In genomic region chr3:100993309-100993708, GRCh38 we compare ENCODE assay signal across 9 cellular contexts. TPM values are rescaled to one million over a fixed set of nuclear protein-coding genes. Genes with fewer than 3 reads are reported as not detected.
DNase-seq lines count a peak whose midpoint lies in the region; ATAC-seq and TF ChIP-seq lines count a peak whose summit lies in the region.
"Had no signal": no experiment of that assay in that cellular context is flagged by ENCODE, and none has a peak within 500 bp of the region (broad histone marks: within the 10 kb centered on the region; RNA-seq: fewer than 3 reads in every experiment).

TSS of gene ABI3BP (minus strand) at chr3:100993421. CDS start at chr3:100993384, 37 bp downstream.

- H3K9me3 ChIP-seq in PC-3 (ENCODE audit: low read length) = no peaks in the 10 kb centered on the region
- no peaks in the 10 kb centered on the region for H3K9me3 ChIP-seq in vagina

- no peaks in the 10 kb centered on the region for H3K36me3 Mint-ChIP-seq in activated CD8-positive, alpha-beta memory T cell treated with anti-CD3 and anti-CD28 coated beads, Interleukin-2, amount 10 ng/mL, durations not matched to agents 7 days and 5 days

- H3K9ac ChIP-seq in PC-3 (ENCODE audit: low read length) = peak within 1 kb of the TSS; percentile 33

- H3K27ac Mint-ChIP-seq in activated CD8-positive, alpha-beta memory T cell treated with anti-CD3 and anti-CD28 coated beads, Interleukin-2, amount 10 ng/mL, durations not matched to agents 7 days and 5 days = no peak within 1 kb of the TSS

- H3K79me2 ChIP-seq in PC-3 (ENCODE audit: low read length) = peaks cover 16% of the 10 kb centered on the region

- CTCF ChIA-PET in PC-3 (lab: Charles Lee) = interaction anchor here (0.7 to 1.5 kb wide), 3 partner anchors 169 to 220 kb away, joined by 4 to 7 read pairs (median 5); no protein-coding TSS in a partner anchor
- CTCF ChIA-PET in activated CD8-positive, alpha-beta memory T cell treated with anti-CD3 and anti-CD28 coated beads, Interleukin-2, amount 10 ng/mL, durations not matched to agents 7 days and 5 days (lab: Charles Lee) = interaction anchor here (1.2 kb wide), 1 partner anchor 10 kb away, joined by 3 read pairs; no protein-coding TSS in a partner anchor

- peak within 1 kb of the TSS; percentile 80 for H3K4me2 ChIP-seq in PC-3 (ENCODE audit: low read length)

- no peaks in the 10 kb centered on the region for H4K20me1 ChIP-seq in PC-3 (ENCODE audit: low read length)

- H3K36me3 ChIP-seq in PC-3 (ENCODE audit: low read depth, low read length) (no peaks in the 10 kb centered on the region), vagina (no peaks in the 10 kb centered on the region)

- no peaks in the 10 kb centered on the region for H3K9me3 Mint-ChIP-seq in activated CD8-positive, alpha-beta memory T cell treated with anti-CD3 and anti-CD28 coated beads, Interleukin-2, amount 10 ng/mL, durations not matched to agents 7 days and 5 days (ENCODE audit: low read depth)
- H3K9me3 Mint-ChIP-seq: central memory CD8-positive, alpha-beta T cell had no signal

- peak within 1 kb of the TSS; percentile 66 for H3K4me3 ChIP-seq in PC-3 (ENCODE audit: low read length)
- H3K4me3 ChIP-seq in vagina = peak within 1 kb of the TSS; percentile 50 to 52

- no peaks in the 10 kb centered on the region for H3K4me1 Mint-ChIP-seq in activated CD8-positive, alpha-beta memory T cell treated with anti-CD3 and anti-CD28 coated beads, Interleukin-2, amount 10 ng/mL, durations not matched to agents 7 days and 5 days
- H3K4me1 Mint-ChIP-seq: central memory CD8-positive, alpha-beta T cell had no signal

- TF ChIP-seq CTCF in PC-3 (conservative IDR thresholded peaks at IDR 0.05; ENCODE audit: low read depth, low read length) (no peak), vagina (IDR thresholded peaks at IDR 0.05) (no peak)

- ATAC-seq in PC-3 (peak; percentile 89), GM18502 (IDR thresholded peaks at IDR 0.05; ENCODE audit: poor library complexity, unreplicated experiment) (no peak)
- ATAC-seq in activated CD8-positive, alpha-beta memory T cell treated with anti-CD3 and anti-CD28 coated beads, Interleukin-2, amount 10 ng/mL, durations not matched to agents 7 days and 5 days = no peak

- peak; percentile 4 for DNase-seq in CD1c-positive myeloid dendritic cell (ENCODE audit: extremely low spot score)
- DNase-seq in PC-3 = peak; percentile 84
- peak; percentile 22 for DNase-seq in epithelial cell of prostate (ENCODE audit: low read depth, low spot score)
- DNase-seq in mucosa of gallbladder (ENCODE audit: low spot score) = peak; percentile 82
- DNase-seq in vagina (ENCODE audit: extremely low spot score in 2 of 2) = no peak
- no peak for DNase-seq in DMS79 treated with DMSO at 0.1 percent for 48 hours (lab: John Stamatoyannopoulos, UW)
- no peak for DNase-seq in activated CD8-positive, alpha-beta memory T cell treated with anti-CD3 and anti-CD28 coated beads, Interleukin-2, amount 10 ng/mL, durations not matched to agents 7 days and 5 days

- H3K27me3 ChIP-seq in PC-3 (ENCODE audit: low read length) (no peaks in the 10 kb centered on the region), vagina (no peaks in the 10 kb centered on the region)

- H3K27ac ChIP-seq in PC-3 (ENCODE audit: low read length) (peak within 1 kb of the TSS; percentile 17), epithelial cell of prostate (no peak within 1 kb of the TSS), vagina (peak within 1 kb of the TSS; percentile 81)

- H2AFZ ChIP-seq in PC-3 (ENCODE audit: low read length) = peak within 1 kb of the TSS; percentile 65

- TF ChIP-seq POLR2A in vagina (IDR thresholded peaks at IDR 0.05) = peak in 1 of 2 donors; percentile 54

- H3K27me3 Mint-ChIP-seq in activated CD8-positive, alpha-beta memory T cell treated with anti-CD3 and anti-CD28 coated beads, Interleukin-2, amount 10 ng/mL, durations not matched to agents 7 days and 5 days = peaks cover 10% of the 10 kb centered on the region

- POLR2A ChIA-PET in PC-3 (lab: Charles Lee; ENCODE audit: unreplicated experiment) = interaction anchor here (0.6 to 0.7 kb wide), 5 partner anchors 14 to 1131 kb away, joined by 3 to 22 read pairs (median 3); no protein-coding TSS in a partner anchor

- intact Hi-C loops in PC-3 (cut with micrococcal nuclease) = loop anchor here (1.0 to 2.0 kb wide), 4 partner anchors 43 to 581 kb away; partner anchors contain the start of gene PCNP
- intact Hi-C loops in vagina (cut with DNase I) = no loop called here

- H3F3A ChIP-seq in PC-3 (ENCODE audit: low read length, unreplicated experiment) = no peaks in the 10 kb centered on the region

- no peak within 1 kb of the TSS for H3K4me3 Mint-ChIP-seq in activated CD8-positive, alpha-beta memory T cell treated with anti-CD3 and anti-CD28 coated beads, Interleukin-2, amount 10 ng/mL, durations not matched to agents 7 days and 5 days
- H3K4me3 Mint-ChIP-seq: central memory CD8-positive, alpha-beta T cell had no signal

- no peaks in the 10 kb centered on the region for H3K9me2 ChIP-seq in PC-3 (replicated peaks; ENCODE audit: low read length)

- no TSS peak for BruUV-seq in PC-3 (replicated peaks; lab: Mats Ljungman, UMichigan)

- H3K4me1 ChIP-seq in PC-3 (ENCODE audit: insufficient read depth, low read length) (peaks cover 14% of the 10 kb centered on the region), vagina (peaks cover 12% of the 10 kb centered on the region)

RNA-seq across cellular contexts. Expression of gene ABI3BP, which starts in this region (rescaled TPM):
- total RNA-seq in PC-3 (2014; rRNA removed) (23.4 and 31.6 TPM in 2 replicates), mucosa of gallbladder (215 TPM), vagina (91.1 TPM)
- 1 to 10 TPM in 1 of 2 experiments, under 1 TPM in 1; 0.19 to 1.2 TPM for total RNA-seq in activated CD8-positive, alpha-beta memory T cell treated with anti-CD3 and anti-CD28 coated beads, Interleukin-2, amount 10 ng/mL, durations not matched to agents 7 days and 5 days

Comparison
In these comparisons a context has a peak if more than half of its experiments do, and no peak if none do; other contexts are left out.
1. RNA of gene ABI3BP (total RNA-seq): 215 TPM in mucosa of gallbladder (single experiment), 91.1 TPM in vagina (single experiment) and 23.4 to 31.6 TPM in PC-3; 0.19 to 1.2 TPM in activated CD8-positive, alpha-beta memory T cell treated with anti-CD3 and anti-CD28 coated beads, Interleukin-2, amount 10 ng/mL, durations not matched to agents 7 days and 5 days; every median in the first group is over 10 times any median in the second.
2. DNase-seq: peak in CD1c-positive myeloid dendritic cell (single experiment), PC-3 (single experiment), epithelial cell of prostate (single experiment) and mucosa of gallbladder (single experiment); none in vagina (0 of 2), DMS79 treated with DMSO at 0.1 percent for 48 hours (single experiment) and activated CD8-positive, alpha-beta memory T cell treated with anti-CD3 and anti-CD28 coated beads, Interleukin-2, amount 10 ng/mL, durations not matched to agents 7 days and 5 days (single experiment).